In the genomic region with DNA sequence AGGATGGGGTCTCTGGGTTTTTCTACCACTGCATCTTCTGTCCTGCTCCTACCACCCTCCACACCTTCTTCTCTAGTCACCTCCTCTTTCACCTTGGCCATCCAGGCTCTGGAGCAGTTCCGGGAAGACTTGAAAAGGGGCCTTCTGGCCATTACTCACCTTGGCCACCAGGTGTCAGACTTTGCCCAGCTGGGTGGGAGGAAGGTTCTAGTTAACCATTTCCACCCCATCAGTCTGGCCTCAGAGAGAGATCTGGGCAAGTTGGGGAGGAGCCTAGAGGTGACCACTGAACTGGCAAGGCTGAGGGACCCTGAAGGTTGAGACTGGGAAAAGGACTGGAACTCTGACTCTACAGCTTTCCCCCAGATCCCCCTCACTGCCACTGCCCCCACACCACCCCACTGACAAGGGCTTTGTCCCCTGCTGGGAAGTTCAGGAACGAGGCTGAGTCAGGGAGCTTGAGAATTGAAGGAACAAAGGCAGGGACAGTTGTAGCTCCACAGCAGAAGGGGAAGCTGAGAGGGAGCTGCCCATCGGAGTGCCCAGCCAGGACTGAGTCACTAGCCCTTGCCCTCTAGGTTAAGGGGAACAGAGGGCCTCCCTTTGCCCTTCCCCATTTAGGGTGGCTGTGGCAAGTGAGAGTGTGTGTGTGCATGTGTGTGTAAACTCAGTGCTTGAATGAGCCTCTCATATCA, we compare ENCODE assay signal across 8 cellular contexts. TPM values are rescaled to one million over a fixed set of nuclear protein-coding genes. Genes with fewer than 3 reads are reported as not detected.
DNase-seq lines count a peak whose midpoint lies in the region; ATAC-seq and TF ChIP-seq lines count a peak whose summit lies in the region.

No MANE protein-coding gene starts in this region.

- WGBS in right cardiac atrium, result 25% methylated on average over 3 of the region's 3 CpGs

- no peak for ATAC-seq in right cardiac atrium
- ATAC-seq in HG02852 (IDR thresholded peaks at IDR 0.05; ENCODE audit: unreplicated experiment), result no peak
- ATAC-seq in GM19467 (IDR thresholded peaks at IDR 0.05; ENCODE audit: unreplicated experiment), result no peak

- H3K4me3 ChIP-seq in right cardiac atrium (ENCODE audit: low read length) (no peak overlapping the region), retinal pigment epithelial cell (ENCODE audit: low read length) (no peak overlapping the region)

- peak overlapping the region; percentile 94 for H3K27ac ChIP-seq in right cardiac atrium (ENCODE audit: low read length)

- intact Hi-C loops in right cardiac atrium (cut with DNase I), result no loop called here

- H3K4me1 ChIP-seq in right cardiac atrium (ENCODE audit: control insufficient read depth, insufficient read depth, low read length), result peaks cover 20% of the 10 kb centered on the region

- TF ChIP-seq CTCF in retinal pigment epithelial cell (conservative IDR thresholded peaks at IDR 0.05; ENCODE audit: low read depth, low read length), result peak; percentile 98

- no peaks in the 10 kb centered on the region for H3K27me3 ChIP-seq in right cardiac atrium (ENCODE audit: control insufficient read depth, insufficient read depth)

- DNase-seq in GM03348 (ENCODE audit: low spot score) (peak; percentile 79), MV-4-11 (lab: John Stamatoyannopoulos, UW) (peak; percentile 87), SW480 (ENCODE audit: low spot score) (peak; percentile 84), amniotic epithelial cell (ENCODE audit: low read depth) (peak; percentile 77), right cardiac atrium (peak; percentile 59 to 75 (median 74)), retinal pigment epithelial cell (ENCODE audit: low read depth) (no peak)

- H3K9me3 ChIP-seq in right cardiac atrium (ENCODE audit: control insufficient read depth, low read length), result no peaks in the 10 kb centered on the region

RNA-seq across cellular contexts. Expression of a gene that starts 3.7 kb away (rescaled TPM):
- 10 to 100 TPM; 53.8 to 86.6 (median 65.3) TPM for total RNA-seq in right cardiac atrium
- 124 TPM for polyA plus RNA-seq in right cardiac atrium

RNA-seq across cellular contexts. Expression of a gene that starts 16.4 kb away (rescaled TPM):
- total RNA-seq in right cardiac atrium, result 1 to 10 TPM; 2.9 to 6.1 (median 3.0) TPM
- polyA plus RNA-seq in right cardiac atrium, result 3.7 TPM

RNA-seq across cellular contexts. Expression of a gene that starts 34.8 kb away (rescaled TPM):
- total RNA-seq in right cardiac atrium, result 10 to 100 TPM in 1 of 4 donors, 1 to 10 TPM in 3; 7.9 to 11.7 (median 9.4) TPM
- polyA plus RNA-seq in right cardiac atrium, result 7.3 TPM

RNA-seq across cellular contexts. Expression of a gene that starts 44.6 kb away (rescaled TPM):
- 10 to 100 TPM; 73.1 to 93.4 (median 79.1) TPM for total RNA-seq in right cardiac atrium
- 79.4 TPM for polyA plus RNA-seq in right cardiac atrium

RNA-seq across cellular contexts. Expression of a gene that starts 46.9 kb away (rescaled TPM):
- 1 to 10 TPM in 3 of 4 donors, under 1 TPM in 1; 0.67 to 2.7 (median 1.8) TPM for total RNA-seq in right cardiac atrium
- 0.86 TPM for polyA plus RNA-seq in right cardiac atrium
